ENCODE assay signal across 12 cellular contexts in genomic region chr3:62940763-62941632, GRCh38.
A peak's percentile ranks its signal among the peaks of the same experiment; 100 is the strongest.
DNase-seq lines count a peak whose midpoint lies in the region; ATAC-seq and TF ChIP-seq lines count a peak whose summit lies in the region.
"Had no signal": no experiment of that assay in that cellular context is flagged by ENCODE, and none has a peak within 500 bp of the region (broad histone marks: within the 10 kb centered on the region; RNA-seq: fewer than 3 reads in every experiment).

No MANE protein-coding gene starts in this region.

- no peak overlapping the region for H2BK5ac ChIP-seq in neuronal stem cell (ENCODE audit: low read length)

- no peak overlapping the region for H3K4me3 Mint-ChIP-seq in endodermal cell
- H3K4me3 Mint-ChIP-seq: stimulated activated memory B cell treated with anti-CD40 and anti-IgM and Interleukin-4, amounts not matched to agents 10 μg/mL and 1 μg/mL and 100 μg/mL, for 72 hours had no signal

- H3K9me3 Mint-ChIP-seq in endodermal cell: peaks cover 6% of the 10 kb centered on the region

- H2BK120ac ChIP-seq in neuronal stem cell (ENCODE audit: low read depth, low read length): no peak overlapping the region

- H3K36me3 Mint-ChIP-seq in endodermal cell (ENCODE audit: low read depth): no peaks in the 10 kb centered on the region
- H3K36me3 Mint-ChIP-seq: stimulated activated memory B cell treated with anti-CD40 and anti-IgM and Interleukin-4, amounts not matched to agents 10 μg/mL and 1 μg/mL and 100 μg/mL, for 72 hours had no signal

- no peak overlapping the region for H3K23ac ChIP-seq in neuronal stem cell (ENCODE audit: low read depth, low read length, poor library complexity)

- H3K36me3 ChIP-seq in GM23248 (ENCODE audit: low read depth) (no peaks in the 10 kb centered on the region), endodermal cell (ENCODE audit: control insufficient read depth, insufficient read depth, low read length) (no peaks in the 10 kb centered on the region), neuronal stem cell (replicated peaks in 1 of 2; ENCODE audit: control insufficient read depth in 2 of 2, insufficient read depth in 2 of 2, low read length in 2 of 2) (no peaks in the 10 kb centered on the region)

- H3K27me3 Mint-ChIP-seq in endodermal cell (ENCODE audit: insufficient read depth): no peaks in the 10 kb centered on the region
- H3K27me3 Mint-ChIP-seq: stimulated activated memory B cell treated with anti-CD40 and anti-IgM and Interleukin-4, amounts not matched to agents 10 μg/mL and 1 μg/mL and 100 μg/mL, for 72 hours had no signal

- peak overlapping the region; percentile 51 for H3K4me2 ChIP-seq in GM23248 (ENCODE audit: unreplicated experiment)
- H3K4me2 ChIP-seq in neuronal stem cell (ENCODE audit: insufficient read depth, low read length, poor library complexity, severe bottlenecking): no peak overlapping the region

- H3K4ac ChIP-seq in neuronal stem cell (ENCODE audit: low read length): no peak overlapping the region

- peak overlapping the region; percentile 22; the same call in 1 of the 2 replicates for H3K9ac ChIP-seq in GM23248
- no peak overlapping the region for H3K9ac ChIP-seq in endodermal cell (ENCODE audit: extremely low read depth, low read length, poor library complexity, severe bottlenecking)
- no peak overlapping the region for H3K9ac ChIP-seq in neuronal stem cell (ENCODE audit: low read depth, low read length, poor library complexity)

- ATAC-seq in GM19351 (IDR thresholded peaks at IDR 0.05; ENCODE audit: unreplicated experiment): no peak
- ATAC-seq: stimulated activated memory B cell treated with anti-CD40 and anti-IgM and Interleukin-4, amounts not matched to agents 10 μg/mL and 1 μg/mL and 100 μg/mL, for 72 hours had no signal

- H3K27ac ChIP-seq in GM23248: peak overlapping the region; percentile 59
- peak overlapping the region; percentile 91 for H3K27ac ChIP-seq in endodermal cell (ENCODE audit: low read depth, low read length)
- peak overlapping the region; percentile 57 for H3K27ac ChIP-seq in neuronal stem cell (replicated peaks; ENCODE audit: low read length)

- no peak for TF ChIP-seq CTCF in endodermal cell (conservative IDR thresholded peaks at IDR 0.05)

- H3K9me3 ChIP-seq in GM23248 (ENCODE audit: low read depth) (no peaks in the 10 kb centered on the region), endodermal cell (ENCODE audit: control insufficient read depth, low read length) (peaks cover 16% of the 10 kb centered on the region), neuronal stem cell (replicated peaks in 1 of 2; ENCODE audit: control insufficient read depth in 2 of 2, insufficient read depth in 1 of 2, low read depth in 1 of 2, low read length in 2 of 2) (no peaks in the 10 kb centered on the region)

- H3K4me1 ChIP-seq in GM23248 (ENCODE audit: insufficient read depth) (peaks cover 12% of the 10 kb centered on the region), endodermal cell (ENCODE audit: control insufficient read depth, insufficient read depth, low read length) (peaks cover 5% of the 10 kb centered on the region), neuronal stem cell (ENCODE audit: control insufficient read depth in 2 of 2, insufficient read depth in 1 of 2, low read depth in 1 of 2, low read length in 2 of 2) (peaks cover 5 to 6% of the 10 kb centered on the region in 2 donors)

- H3K27ac Mint-ChIP-seq in endodermal cell: peak overlapping the region; percentile 81
- H3K27ac Mint-ChIP-seq: stimulated activated memory B cell treated with anti-CD40 and anti-IgM and Interleukin-4, amounts not matched to agents 10 μg/mL and 1 μg/mL and 100 μg/mL, for 72 hours had no signal

- H3K79me2 ChIP-seq in GM23248 (ENCODE audit: insufficient read depth): no peaks in the 10 kb centered on the region

- H3K18ac ChIP-seq in neuronal stem cell (ENCODE audit: low read length): no peak overlapping the region

- no peak overlapping the region for H2BK12ac ChIP-seq in neuronal stem cell (ENCODE audit: low read length)

- no peak overlapping the region for H4K91ac ChIP-seq in neuronal stem cell (ENCODE audit: low read depth, low read length, poor library complexity)

- DNase-seq in GM23248 (peak; percentile 82), NCI-H2227 (lab: John Stamatoyannopoulos, UW; ENCODE audit: unreplicated experiment) (peak; percentile 7), endodermal cell (peak; percentile 53), neuronal stem cell (ENCODE audit: low spot score) (no peak), Kasumi-1 (lab: John Stamatoyannopoulos, UW) (no peak), AML-193 (lab: John Stamatoyannopoulos, UW) (no peak), NCI-H1417 (lab: John Stamatoyannopoulos, UW) (no peak)
- DNase-seq: amniotic stem cell, DND-41, NCI-H1694 treated with DMSO at 0.1 percent for 48 hours had no signal

- H3K4me1 Mint-ChIP-seq in endodermal cell: peaks cover 19% of the 10 kb centered on the region
- H3K4me1 Mint-ChIP-seq: stimulated activated memory B cell treated with anti-CD40 and anti-IgM and Interleukin-4, amounts not matched to agents 10 μg/mL and 1 μg/mL and 100 μg/mL, for 72 hours had no signal

- H3K4me3 ChIP-seq in GM23248 (peak overlapping the region; percentile 10; the same call in 1 of the 2 replicates), endodermal cell (ENCODE audit: low read length) (no peak overlapping the region), neuronal stem cell (ENCODE audit: low read length in 2 of 2) (no peak overlapping the region)

- H2AFZ ChIP-seq in GM23248 (peak overlapping the region; percentile 86), neuronal stem cell (ENCODE audit: low read length) (peak overlapping the region; percentile 80)

- WGBS in GM23248 (ENCODE audit: low coverage in 1 of 2, low lambda C conversion rate in 2 of 2, missing lambda C conversion rate in 2 of 2), 2 experiments: 49% methylated on average over 9 of the region's 9 CpGs
- WGBS in endodermal cell (ENCODE audit: insufficient coverage in 1 of 2, insufficient read length in 1 of 2), 2 experiments: 70 to 78% methylated on average over 6 to 9 of the region's 9 CpGs
- no CpG with 5 or more reads among the region's 9 CpGs for WGBS in neuronal stem cell (ENCODE audit: extremely low coverage in 2 of 2, insufficient read length in 2 of 2, insufficient replicate concordance in 1 of 2), 2 donors

- in situ Hi-C loops in GM23248 (cut with MboI): no loop called here

- H3K14ac ChIP-seq in neuronal stem cell (ENCODE audit: low read length): no peak overlapping the region

- no peaks in the 10 kb centered on the region for H3F3A ChIP-seq in GM23248 (ENCODE audit: insufficient read depth)

- H2AK5ac ChIP-seq in neuronal stem cell (ENCODE audit: low read depth, low read length): no peak overlapping the region

- H4K20me1 ChIP-seq in GM23248 (ENCODE audit: insufficient read depth): no peaks in the 10 kb centered on the region

- no peak overlapping the region for H2BK15ac ChIP-seq in neuronal stem cell (ENCODE audit: low read length)

- H3K27me3 ChIP-seq in GM23248 (replicated peaks; ENCODE audit: insufficient read depth): no peaks in the 10 kb centered on the region
- no peaks in the 10 kb centered on the region for H3K27me3 ChIP-seq in endodermal cell (ENCODE audit: control insufficient read depth, insufficient read depth, low read length, poor library complexity, severe bottlenecking)
- no peaks in the 10 kb centered on the region for H3K27me3 ChIP-seq in neuronal stem cell (ENCODE audit: control insufficient read depth in 3 of 3, insufficient read depth in 3 of 3, low read depth in 1 of 3, low read length in 3 of 3)

- no peak overlapping the region for H4K8ac ChIP-seq in neuronal stem cell (ENCODE audit: low read depth, low read length)

- no peaks in the 10 kb centered on the region for H3K9me2 ChIP-seq in GM23248 (ENCODE audit: insufficient read depth)

- no peaks in the 10 kb centered on the region for H3K79me1 ChIP-seq in neuronal stem cell (ENCODE audit: low read depth, low read length)

Comparison
In these comparisons a context has a peak if more than half of its experiments do, and no peak if none do; other contexts are left out.
1. DNase-seq: peak in GM23248 (single experiment), NCI-H2227 (single experiment) and endodermal cell (single experiment); none in neuronal stem cell (single experiment), Kasumi-1 (0 of 2), AML-193 (0 of 2) and NCI-H1417 (0 of 3).
2. Peak in every context shown above with its lines, with median percentiles within 50 percentile points of each other: H3K27ac ChIP-seq.